In genomic region chr13:22082437-22083100, GRCh38 we compare ENCODE assay signal across 1 cellular context.
TF ChIP-seq lines count a peak whose summit lies in the region.

No MANE protein-coding gene starts in this region.

TF ChIP-seq in GM23338, 12 proteins besides CTCF, POLR2A, EP300 and RAD21 (continued from another document):
- TF ChIP-seq ZNF462 (CRISPR knock-in tag; IDR thresholded peaks at IDR 0.05) (no peak), POLR2AphosphoS5 (IDR thresholded peaks at IDR 0.05; ENCODE audit: low read depth) (no peak), ZNF331 (CRISPR knock-in tag; IDR thresholded peaks at IDR 0.05; ENCODE audit: low read depth) (no peak), ETS1 (IDR thresholded peaks at IDR 0.05) (no peak), EZH2 (IDR thresholded peaks at IDR 0.05; ENCODE audit: low read depth, unreplicated experiment) (no peak), STAT1 (IDR thresholded peaks at IDR 0.05; ENCODE audit: unreplicated experiment) (no peak), ZNF114 (CRISPR knock-in tag; IDR thresholded peaks at IDR 0.05) (no peak), CREB1 (CRISPR knock-in tag; IDR thresholded peaks at IDR 0.05; ENCODE audit: low read depth) (no peak), REST (IDR thresholded peaks at IDR 0.05; ENCODE audit: unreplicated experiment) (no peak), EZH2phosphoT487 (IDR thresholded peaks at IDR 0.05; ENCODE audit: unreplicated experiment) (no peak)
